5 cellular contexts compared by ENCODE assay signal in genomic region chr3:166697495-166697894, GRCh38.
"Had no signal": no experiment of that assay in that cellular context is flagged by ENCODE, and none has a peak within 500 bp of the region (broad histone marks: within the 10 kb centered on the region; RNA-seq: fewer than 3 reads in every experiment).

No MANE protein-coding gene starts in this region.

- H3K27ac ChIP-seq: HL-60, KMS-11 had no signal

- H3K4me2 ChIP-seq: KMS-11 had no signal

- FAIRE-seq: HTR-8/SVneo had no signal

- H3K9ac ChIP-seq: KMS-11 had no signal

- DNase-seq: KBM-7, KG1 had no signal
